ENCODE assay signal across 15 cellular contexts in the genomic region with DNA sequence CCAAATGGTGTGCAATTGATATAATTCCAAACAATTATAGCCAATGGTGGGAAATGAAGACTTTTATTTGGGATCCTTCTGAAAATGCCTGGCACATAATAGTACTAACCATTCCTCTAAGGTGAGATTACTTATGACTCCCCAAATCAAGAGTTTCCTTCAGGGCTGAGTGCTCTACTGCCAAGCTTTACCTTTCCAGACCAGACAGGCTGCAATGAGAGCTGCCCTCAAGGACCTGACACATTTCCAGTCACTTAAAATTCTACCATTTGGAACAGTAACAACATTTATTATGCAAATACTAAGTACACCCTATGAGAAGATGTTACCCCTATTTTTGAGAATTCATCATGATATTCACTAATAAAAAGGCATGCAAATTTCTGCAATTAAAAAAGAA. TPM values are rescaled to one million over a fixed set of nuclear protein-coding genes. Genes with fewer than 3 reads are reported as not detected.
DNase-seq lines count a peak whose midpoint lies in the region; ATAC-seq and TF ChIP-seq lines count a peak whose summit lies in the region.
"Had no signal": no experiment of that assay in that cellular context is flagged by ENCODE, and none has a peak within 500 bp of the region (broad histone marks: within the 10 kb centered on the region; RNA-seq: fewer than 3 reads in every experiment).

No MANE protein-coding gene starts in this region.

- peak overlapping the region; percentile 92 for H3K27ac Mint-ChIP-seq in activated T-cell treated with anti-CD3 and anti-CD28 coated beads, Interleukin-2, amount 50 U/mL, for 24 hours
- H3K27ac Mint-ChIP-seq in activated CD8-positive, alpha-beta T cell treated with anti-CD3 and anti-CD28 coated beads for 36 hours: peak overlapping the region; percentile 61
- H3K27ac Mint-ChIP-seq in activated T-helper 2 cell treated with anti-CD3 and anti-CD28 coated beads, Interferon-gamma antibody, Interleukin-2, Interleukin-4, amounts not matched to agents 10 μg/mL and 5 μg/mL and 100 μg/mL, durations not matched to agents 14 hours and 24 hours and 36 hours: peak overlapping the region; percentile 42
- H3K27ac Mint-ChIP-seq: B cell; CD4-positive, alpha-beta T cell; GM23338 had no signal

- H3K27me3 Mint-ChIP-seq in activated T-cell treated with anti-CD3 and anti-CD28 coated beads, Interleukin-2, amount 50 U/mL, for 24 hours: no peaks in the 10 kb centered on the region
- H3K27me3 Mint-ChIP-seq in activated CD8-positive, alpha-beta T cell treated with anti-CD3 and anti-CD28 coated beads for 36 hours: no peaks in the 10 kb centered on the region
- H3K27me3 Mint-ChIP-seq in activated T-helper 2 cell treated with anti-CD3 and anti-CD28 coated beads, Interferon-gamma antibody, Interleukin-2, Interleukin-4, amounts not matched to agents 10 μg/mL and 5 μg/mL and 100 μg/mL, durations not matched to agents 14 hours and 24 hours and 36 hours (ENCODE audit: low read depth): no peaks in the 10 kb centered on the region
- H3K27me3 Mint-ChIP-seq: B cell; CD4-positive, alpha-beta T cell had no signal

- no peak for ATAC-seq in activated CD8-positive, alpha-beta T cell treated with anti-CD3 and anti-CD28 coated beads for 36 hours
- no peak for ATAC-seq in HG03520 (IDR thresholded peaks at IDR 0.05; ENCODE audit: unreplicated experiment)
- ATAC-seq: GM23338 had no signal

- no peak for TF ChIP-seq CTCF in activated CD8-positive, alpha-beta T cell treated with anti-CD3 and anti-CD28 coated beads for 36 hours (IDR thresholded peaks at IDR 0.05)

- no peak for DNase-seq in activated T-cell treated with anti-CD3 and anti-CD28 coated beads, Interleukin-2, amount 50 U/mL, for 24 hours
- no peak for DNase-seq in activated T-cell treated with anti-CD3 and anti-CD28 coated beads, Interleukin-2, amount 50 U/mL, for 48 hours
- no peak for DNase-seq in activated CD8-positive, alpha-beta T cell treated with anti-CD3 and anti-CD28 coated beads for 36 hours
- DNase-seq in activated T-helper 2 cell treated with anti-CD3 and anti-CD28 coated beads, Interferon-gamma antibody, Interleukin-2, Interleukin-4, amounts not matched to agents 10 μg/mL and 5 μg/mL and 100 μg/mL, durations not matched to agents 14 hours and 24 hours and 36 hours (ENCODE audit: low spot score): no peak
- no peak for DNase-seq in D341Med (ENCODE audit: low spot score)
- DNase-seq: C1 segment of cervical spinal cord; CD4-positive, alpha-beta T cell; DMS153; DMS79 treated with DMSO at 0.1 percent for 48 hours; EL; H7 had no signal

- CTCF ChIA-PET in activated CD8-positive, alpha-beta T cell treated with anti-CD3 and anti-CD28 coated beads for 36 hours (lab: Charles Lee): interaction anchor here (0.7 kb wide), 1 partner anchor 20 kb away, joined by 3 read pairs; no protein-coding TSS in a partner anchor

- no peaks in the 10 kb centered on the region for H3K9me3 Mint-ChIP-seq in activated T-cell treated with anti-CD3 and anti-CD28 coated beads, Interleukin-2, amount 50 U/mL, for 24 hours
- H3K9me3 Mint-ChIP-seq in activated CD8-positive, alpha-beta T cell treated with anti-CD3 and anti-CD28 coated beads for 36 hours: no peaks in the 10 kb centered on the region
- no peaks in the 10 kb centered on the region for H3K9me3 Mint-ChIP-seq in activated T-helper 2 cell treated with anti-CD3 and anti-CD28 coated beads, Interferon-gamma antibody, Interleukin-2, Interleukin-4, amounts not matched to agents 10 μg/mL and 5 μg/mL and 100 μg/mL, durations not matched to agents 14 hours and 24 hours and 36 hours
- H3K9me3 Mint-ChIP-seq: CD4-positive, alpha-beta T cell; GM23338 had no signal

- H3K4me3 Mint-ChIP-seq in activated T-cell treated with anti-CD3 and anti-CD28 coated beads, Interleukin-2, amount 50 U/mL, for 24 hours: no peak overlapping the region
- H3K4me3 Mint-ChIP-seq in activated CD8-positive, alpha-beta T cell treated with anti-CD3 and anti-CD28 coated beads for 36 hours: no peak overlapping the region
- no peak overlapping the region for H3K4me3 Mint-ChIP-seq in activated T-helper 2 cell treated with anti-CD3 and anti-CD28 coated beads, Interferon-gamma antibody, Interleukin-2, Interleukin-4, amounts not matched to agents 10 μg/mL and 5 μg/mL and 100 μg/mL, durations not matched to agents 14 hours and 24 hours and 36 hours (ENCODE audit: low read depth)
- H3K4me3 Mint-ChIP-seq: B cell; CD4-positive, alpha-beta T cell; GM23338 had no signal

- H3K36me3 Mint-ChIP-seq in activated T-cell treated with anti-CD3 and anti-CD28 coated beads, Interleukin-2, amount 50 U/mL, for 24 hours (ENCODE audit: low read depth): peaks cover 100% of the 10 kb centered on the region
- peaks cover 76% of the 10 kb centered on the region for H3K36me3 Mint-ChIP-seq in activated CD8-positive, alpha-beta T cell treated with anti-CD3 and anti-CD28 coated beads for 36 hours (ENCODE audit: low read depth)
- H3K36me3 Mint-ChIP-seq in activated T-helper 2 cell treated with anti-CD3 and anti-CD28 coated beads, Interferon-gamma antibody, Interleukin-2, Interleukin-4, amounts not matched to agents 10 μg/mL and 5 μg/mL and 100 μg/mL, durations not matched to agents 14 hours and 24 hours and 36 hours (ENCODE audit: low read depth): peaks cover 93% of the 10 kb centered on the region

- POLR2A ChIA-PET in activated CD8-positive, alpha-beta T cell treated with anti-CD3 and anti-CD28 coated beads for 36 hours (lab: Charles Lee): interaction anchor here (1.7 kb wide), 1 partner anchor 21 kb away, joined by 5 read pairs; the partner anchor contains the start of gene PAXBP1

- intact Hi-C loops in activated CD8-positive, alpha-beta T cell treated with anti-CD3 and anti-CD28 coated beads for 36 hours (cut with micrococcal nuclease): no loop called here
- intact Hi-C loops in activated T-helper 2 cell treated with anti-CD3 and anti-CD28 coated beads, Interferon-gamma antibody, Interleukin-2, Interleukin-4, amounts not matched to agents 10 μg/mL and 5 μg/mL and 100 μg/mL, durations not matched to agents 14 hours and 24 hours and 36 hours (cut with micrococcal nuclease): no loop called here

- peaks cover 64% of the 10 kb centered on the region for H3K4me1 Mint-ChIP-seq in activated T-cell treated with anti-CD3 and anti-CD28 coated beads, Interleukin-2, amount 50 U/mL, for 24 hours (ENCODE audit: low read depth)
- peaks cover 55% of the 10 kb centered on the region for H3K4me1 Mint-ChIP-seq in activated CD8-positive, alpha-beta T cell treated with anti-CD3 and anti-CD28 coated beads for 36 hours (ENCODE audit: low read depth)
- peaks cover 42% of the 10 kb centered on the region for H3K4me1 Mint-ChIP-seq in activated T-helper 2 cell treated with anti-CD3 and anti-CD28 coated beads, Interferon-gamma antibody, Interleukin-2, Interleukin-4, amounts not matched to agents 10 μg/mL and 5 μg/mL and 100 μg/mL, durations not matched to agents 14 hours and 24 hours and 36 hours (ENCODE audit: low read depth)
- H3K4me1 Mint-ChIP-seq: B cell had no signal

- H3K27ac ChIP-seq in temporal lobe (ENCODE audit: low read depth, low read length): peak overlapping the region; percentile 34

RNA-seq across cellular contexts. Expression of gene PAXBP1, which starts 21.1 kb away (rescaled TPM):
- total RNA-seq in activated CD8-positive, alpha-beta T cell treated with anti-CD3 and anti-CD28 coated beads for 36 hours: 10 to 100 TPM; 51.9 to 52.2 TPM
- 65.7 and 66.5 TPM in 2 replicates for total RNA-seq in activated T-helper 2 cell treated with anti-CD3 and anti-CD28 coated beads, Interferon-gamma antibody, Interleukin-2, Interleukin-4, amounts not matched to agents 10 μg/mL and 5 μg/mL and 100 μg/mL, durations not matched to agents 14 hours and 24 hours and 36 hours
- 50.6 TPM for total RNA-seq in temporal lobe

RNA-seq across cellular contexts. Expression of gene SYNJ1, which starts 22.6 kb away (rescaled TPM):
- total RNA-seq in activated CD8-positive, alpha-beta T cell treated with anti-CD3 and anti-CD28 coated beads for 36 hours: 10 to 100 TPM in 1 of 2 experiments, 1 to 10 TPM in 1; 8.7 to 10.9 TPM
- 11.8 and 16.5 TPM in 2 replicates for total RNA-seq in activated T-helper 2 cell treated with anti-CD3 and anti-CD28 coated beads, Interferon-gamma antibody, Interleukin-2, Interleukin-4, amounts not matched to agents 10 μg/mL and 5 μg/mL and 100 μg/mL, durations not matched to agents 14 hours and 24 hours and 36 hours
- 19.7 TPM for total RNA-seq in temporal lobe

Comparison
In these comparisons a context has a peak if more than half of its experiments do, and no peak if none do; other contexts are left out.
1. H3K27ac Mint-ChIP-seq: peak in every context shown above with its lines; median percentile 92 in activated T-cell treated with anti-CD3 and anti-CD28 coated beads, Interleukin-2, amount 50 U/mL, for 24 hours; 61 in activated CD8-positive, alpha-beta T cell treated with anti-CD3 and anti-CD28 coated beads for 36 hours; 42 in activated T-helper 2 cell treated with anti-CD3 and anti-CD28 coated beads, Interferon-gamma antibody, Interleukin-2, Interleukin-4, amounts not matched to agents 10 μg/mL and 5 μg/mL and 100 μg/mL, durations not matched to agents 14 hours and 24 hours and 36 hours.